ENCODE assay signal across 19 cellular contexts in genomic region chr17:59037960-59038359, GRCh38.
DNase-seq lines count a peak whose midpoint lies in the region; ATAC-seq, FAIRE-seq and TF ChIP-seq lines count a peak whose summit lies in the region.
"Had no signal": no experiment of that assay in that cellular context is flagged by ENCODE, and none has a peak within 500 bp of the region (broad histone marks: within the 10 kb centered on the region; RNA-seq: fewer than 3 reads in every experiment).

No MANE protein-coding gene starts in this region.

- H2BK5ac ChIP-seq in IMR-90 (ENCODE audit: low read depth, low read length, poor library complexity, severe bottlenecking), result peak overlapping the region; percentile 19

- no peak for TF ChIP-seq RAD21 in IMR-90 (IDR thresholded peaks at IDR 0.05; ENCODE audit: low read length)

- no peak overlapping the region for H3K18ac ChIP-seq in IMR-90 (ENCODE audit: low read depth, low read length)

- POLR2A ChIA-PET in IMR-90 (lab: Charles Lee; ENCODE audit: unreplicated experiment), result no interaction called here

- H3K4me1 ChIP-seq in cardiac muscle cell (ENCODE audit: low read depth) (peaks cover 3% of the 10 kb centered on the region), IMR-90 (ENCODE audit: control insufficient read depth, insufficient read depth, low read length) (peaks cover 4% of the 10 kb centered on the region)
- H3K4me1 ChIP-seq: BE2C had no signal

- H3K36me3 ChIP-seq in cardiac muscle cell (peaks cover 20% of the 10 kb centered on the region), IMR-90 (ENCODE audit: control insufficient read depth, insufficient read depth, low read length) (peaks cover 21% of the 10 kb centered on the region)

- H2AK9ac ChIP-seq in IMR-90 (replicated peaks; ENCODE audit: low read depth, low read length, poor library complexity), result no peak overlapping the region

- TF ChIP-seq POLR2A in IMR-90 (IDR thresholded peaks at IDR 0.05; ENCODE audit: low read depth, low read length), result no peak

- no peak overlapping the region for H2BK20ac ChIP-seq in IMR-90 (ENCODE audit: low read depth, low read length)

- H2BK15ac ChIP-seq in IMR-90 (ENCODE audit: low read depth, low read length), result no peak overlapping the region

- no peak overlapping the region for H4K5ac ChIP-seq in IMR-90 (ENCODE audit: low read depth, low read length)

- H4K8ac ChIP-seq in IMR-90 (ENCODE audit: low read depth in 2 of 2, low read length in 2 of 2), result no peak overlapping the region

- CTCF ChIA-PET in IMR-90 (lab: Yijun Ruan, JAX), result interaction anchor here (1.2 kb wide), 1 partner anchor 20 kb away, joined by 4 read pairs; no protein-coding TSS in a partner anchor

- BruUV-seq in IMR-90 (replicated peaks; lab: Mats Ljungman, UMichigan), result no TSS peak

- dilution Hi-C loops in IMR-90 (cut with HindIII; ENCODE audit: low sequenced_read_pairs, unreplicated experiment), result no loop called here

- H2AFZ ChIP-seq in IMR-90 (replicated peaks; ENCODE audit: low read length, poor library complexity), result no peak overlapping the region
- H2AFZ ChIP-seq: GM23248 had no signal

- H2BK120ac ChIP-seq in IMR-90 (ENCODE audit: low read depth, low read length), result no peak overlapping the region

- in situ Hi-C loops in IMR-90 (cut with MboI; ENCODE audit: low sequenced_read_pairs), result no loop called here
- in situ Hi-C loops in KBM-7 (cut with MboI; ENCODE audit: low pct_unique_long_range_greater_than_20kb, low sequenced_read_pairs), result no loop called here

- TF ChIP-seq CTCF in cardiac muscle cell (IDR thresholded peaks at IDR 0.05; ENCODE audit: low read depth, low read length), result no peak
- TF ChIP-seq CTCF in IMR-90 (conservative IDR thresholded peaks at IDR 0.05; ENCODE audit: low read depth, low read length), result no peak

- no peak overlapping the region for H3K23ac ChIP-seq in IMR-90 (ENCODE audit: low read depth, low read length)

- H3K4me3 ChIP-seq in cardiac muscle cell (no peak overlapping the region), IMR-90 (ENCODE audit: insufficient read depth, low read depth, low read length) (no peak overlapping the region)
- H3K4me3 ChIP-seq: GM23248, K562 had no signal

- H3K4ac ChIP-seq in IMR-90 (ENCODE audit: low read depth, low read length), result no peak overlapping the region

- H3K56ac ChIP-seq in IMR-90 (ENCODE audit: extremely low read depth, insufficient read depth, low read length), result no peak overlapping the region

- H3K27ac ChIP-seq in cardiac muscle cell (peak overlapping the region; percentile 34), IMR-90 (ENCODE audit: insufficient read depth, low read length) (no peak overlapping the region)
- H3K27ac ChIP-seq: GM23248 had no signal

- no peak for DNase-seq in cardiac muscle cell (ENCODE audit: low read depth in 1 of 2, low spot score in 1 of 2)
- no peak for DNase-seq in left cardiac atrium
- DNase-seq in IMR-90, result no peak
- DNase-seq in left colon, result no peak
- DNase-seq in urothelium cell line (ENCODE audit: low spot score), result no peak
- DNase-seq in KBM-7, result no peak
- no peak for DNase-seq in NCI-H1930 (lab: John Stamatoyannopoulos, UW)
- DNase-seq in hepatic stellate cell (ENCODE audit: low spot score), result no peak
- DNase-seq: 8988T; BE2C; C1 segment of cervical spinal cord; Caco-2; CD4-positive, alpha-beta T cell; DMS79 treated with DMSO at 0.1 percent for 48 hours; GF-D8; HCEC 1CT had no signal

- no peak for ATAC-seq in left cardiac atrium
- no peak for ATAC-seq in IMR-90 (ENCODE audit: low read depth)
- peak; percentile 43 for ATAC-seq in left colon
- ATAC-seq: K562 had no signal

- H4K20me1 ChIP-seq in IMR-90 (ENCODE audit: insufficient read depth, low read length), result no peaks in the 10 kb centered on the region; the same call in 1 of the 2 replicates

- no peak overlapping the region for H3K9ac ChIP-seq in IMR-90 (ENCODE audit: low read depth, low read length)
- H3K9ac ChIP-seq: GM23248 had no signal

- peaks cover 4% of the 10 kb centered on the region for H3K9me1 ChIP-seq in IMR-90 (ENCODE audit: insufficient read depth, low read length)

- no peak overlapping the region for H3K4me2 ChIP-seq in IMR-90 (ENCODE audit: low read depth, low read length)

- H3K9me3 ChIP-seq in cardiac muscle cell (ENCODE audit: low read depth), result no peaks in the 10 kb centered on the region
- H3K9me3 ChIP-seq in IMR-90 (ENCODE audit: control insufficient read depth, insufficient read depth, low read length), result no peaks in the 10 kb centered on the region
- H3K9me3 ChIP-seq: BE2C, Caco-2 had no signal

- H3K14ac ChIP-seq in IMR-90 (replicated peaks; ENCODE audit: low read depth, low read length), result no peak overlapping the region

- FAIRE-seq in urothelium cell line (lab: Jason Lieb, UNC), result peak; percentile 58
- FAIRE-seq: GM19239 had no signal

- intact Hi-C loops in left cardiac atrium (cut with DNase I) (no loop called here), IMR-90 (cut with micrococcal nuclease) (loop anchor here (1.0 kb wide), 1 partner anchor 116 kb away; no protein-coding TSS in a partner anchor), left colon (cut with DNase I, micrococcal nuclease) (no loop called here)

- 0 out of 4 replicates have a peak, but pooled peaks cover 0 to 3% of the 10 kb centered on the region in 2 experiments for H3K79me1 ChIP-seq in IMR-90 (ENCODE audit: low read depth in 1 of 2, low read length in 2 of 2)

- no peaks in the 10 kb centered on the region for H3K27me3 ChIP-seq in cardiac muscle cell
- H3K27me3 ChIP-seq in IMR-90 (ENCODE audit: control insufficient read depth, insufficient read depth, low read length), result no peaks in the 10 kb centered on the region
- H3K27me3 ChIP-seq: BE2C had no signal

- H2AK5ac ChIP-seq in IMR-90 (ENCODE audit: low read depth, low read length), result no peak overlapping the region

- no peak overlapping the region for H4K91ac ChIP-seq in IMR-90 (ENCODE audit: insufficient read depth, low read depth, low read length)

TF ChIP-seq in IMR-90, 13 proteins besides CTCF, POLR2A, EP300 and RAD21:
- TF ChIP-seq FOS (IDR thresholded peaks at IDR 0.05; ENCODE audit: low read depth, low read length), result no peak
